ENCODE assay signal across 13 cellular contexts in genomic region chr1:109625601-109626560, GRCh38. TPM values are rescaled to one million over a fixed set of nuclear protein-coding genes. Genes with fewer than 3 reads are reported as not detected.
DNase-seq lines count a peak whose midpoint lies in the region; ATAC-seq, FAIRE-seq and TF ChIP-seq lines count a peak whose summit lies in the region.
"Had no signal": no experiment of that assay in that cellular context is flagged by ENCODE, and none has a peak within 500 bp of the region (broad histone marks: within the 10 kb centered on the region; RNA-seq: fewer than 3 reads in every experiment).

No MANE protein-coding gene starts in this region.

- no peaks in the 10 kb centered on the region for H3K27me3 ChIP-seq in H9 (ENCODE audit: insufficient read depth, low read length)
- H3K27me3 ChIP-seq in GM12878 (replicated peaks in 1 of 2; ENCODE audit: control insufficient read depth in 2 of 2, insufficient read depth in 2 of 2, low read length in 1 of 2) = no peaks in the 10 kb centered on the region
- no peaks in the 10 kb centered on the region for H3K27me3 ChIP-seq in testis
- H3K27me3 ChIP-seq: left lung had no signal

- H3K4me1 ChIP-seq in H9 (ENCODE audit: insufficient read depth, low read length) (no peaks in the 10 kb centered on the region), GM12878 (ENCODE audit: control insufficient read depth, insufficient read depth, low read length) (peaks cover 30% of the 10 kb centered on the region), testis (peaks cover 29% of the 10 kb centered on the region)

- H2BK20ac ChIP-seq in H9 (ENCODE audit: low read depth, low read length, poor library complexity, severe bottlenecking) = no peak overlapping the region

- peaks cover 42% of the 10 kb centered on the region for H3K4me1 Mint-ChIP-seq in activated CD4-positive, alpha-beta T cell treated with anti-CD3 and anti-CD28 coated beads, Interleukin-2, amount 10 ng/mL, durations not matched to agents 7 days and 5 days
- H3K4me1 Mint-ChIP-seq in H9 (peaks cover 13 to 34% of the 10 kb centered on the region in 2 experiments), nephron (peaks cover 34% of the 10 kb centered on the region)

- no peak overlapping the region for H3K18ac ChIP-seq in H9 (ENCODE audit: insufficient read length, low read depth, low read length)

- no peaks in the 10 kb centered on the region for H3K9me3 Mint-ChIP-seq in activated CD4-positive, alpha-beta T cell treated with anti-CD3 and anti-CD28 coated beads, Interleukin-2, amount 10 ng/mL, durations not matched to agents 7 days and 5 days
- H3K9me3 Mint-ChIP-seq in H9 (no peaks in the 10 kb centered on the region), nephron (no peaks in the 10 kb centered on the region)

- RAD21 ChIA-PET in GM12878 (lab: Charles Lee; ENCODE audit: unreplicated experiment) = interaction anchor here (1.3 to 2.7 kb wide), 2 partner anchors 77 to 79 kb away, joined by 5 to 15 read pairs; partner anchors contain the start of gene GNAI3

- H3K56ac ChIP-seq in H9 (ENCODE audit: insufficient read length, low read depth, low read length) = no peak overlapping the region

- in situ Hi-C loops in GM12878 (cut with MboI) = no loop called here

- H2BK12ac ChIP-seq in H9 (ENCODE audit: insufficient read length, low read depth, low read length) = no peak overlapping the region

- TF ChIP-seq CTCF in H9 (conservative IDR thresholded peaks at IDR 0.05) = no peak
- no peak for TF ChIP-seq CTCF in GM12878 (IDR thresholded peaks at IDR 0.05 in 2 of 3, conservative IDR thresholded peaks at IDR 0.05 in 1 of 3; ENCODE audit: control insufficient read depth in 2 of 3, extremely low read depth in 1 of 3, insufficient read depth in 1 of 3, low read depth in 3 of 3, low read length in 3 of 3)
- no peak for TF ChIP-seq CTCF in nephron (IDR thresholded peaks at IDR 0.05; ENCODE audit: unreplicated experiment in 3 of 3)
- TF ChIP-seq CTCF in testis (IDR thresholded peaks at IDR 0.05) = no peak

- TF ChIP-seq EP300 in GM12878 (IDR thresholded peaks at IDR 0.05; ENCODE audit: borderline replicate concordance in 1 of 2, control insufficient read depth in 1 of 2, low read depth in 2 of 2, low read length in 2 of 2) = no peak

- no peak overlapping the region for H3K14ac ChIP-seq in H9 (ENCODE audit: insufficient read depth, low read length)

- SMC1A ChIA-PET in GM12878 (lab: Charles Lee; ENCODE audit: uncharacterized antibody, unreplicated experiment) = interaction anchor here (2.3 kb wide), 1 partner anchor 77 kb away, joined by 13 read pairs; the partner anchor contains the start of gene GNAI3

- DNase-seq in activated CD4-positive, alpha-beta T cell treated with anti-CD3 and anti-CD28 coated beads, Interleukin-2, amount 10 ng/mL, durations not matched to agents 7 days and 5 days = peak; percentile 5
- DNase-seq in activated CD4-positive, alpha-beta T cell treated with anti-CD3 and anti-CD28 coated beads for 1 hour = no peak
- peak; percentile 37 for DNase-seq in H9
- DNase-seq in GM12878 (ENCODE audit: low read depth, low spot score) = no peak
- DNase-seq in NOMO-1 (lab: John Stamatoyannopoulos, UW; ENCODE audit: unreplicated experiment in 2 of 2) = no peak
- DNase-seq in CD1c-positive myeloid dendritic cell (ENCODE audit: extremely low spot score) = no peak
- DNase-seq in testis = no peak
- DNase-seq: amygdala, GM23248, left lung, NCI-H510A treated with DMSO at 0.1 percent for 48 hours, T-helper 9 cell had no signal

- POLR2A ChIA-PET in activated CD4-positive, alpha-beta T cell treated with anti-CD3 and anti-CD28 coated beads, Interleukin-2, amount 10 ng/mL, durations not matched to agents 7 days and 5 days (lab: Charles Lee) = no interaction called here
- POLR2A ChIA-PET in GM12878 (lab: Charles Lee) = interaction anchor here (2.2 kb wide), 1 partner anchor 77 kb away, joined by 14 read pairs; the partner anchor contains the start of gene GNAI3

- H3K9ac ChIP-seq in H9 (ENCODE audit: extremely low read depth, insufficient read length, low read length) (no peak overlapping the region), GM12878 (ENCODE audit: control insufficient read depth, insufficient read depth, low read length) (no peak overlapping the region)
- H3K9ac ChIP-seq: GM23248 had no signal

- no peak overlapping the region for H3K4me3 Mint-ChIP-seq in activated CD4-positive, alpha-beta T cell treated with anti-CD3 and anti-CD28 coated beads, Interleukin-2, amount 10 ng/mL, durations not matched to agents 7 days and 5 days
- H3K4me3 Mint-ChIP-seq in H9 (no peak overlapping the region), nephron (peak overlapping the region; percentile 40 to 67 (median 56))

- no peak overlapping the region for H4K8ac ChIP-seq in H9 (replicated peaks; ENCODE audit: insufficient read length, low read depth, low read length)

- H2BK15ac ChIP-seq in H9 (ENCODE audit: low read depth, low read length) = no peak overlapping the region

- peaks cover 2% of the 10 kb centered on the region for H4K20me1 ChIP-seq in H9 (ENCODE audit: control insufficient read depth, insufficient read depth, insufficient read length)
- H4K20me1 ChIP-seq in GM12878 (ENCODE audit: control insufficient read depth, insufficient read depth) = no peaks in the 10 kb centered on the region

- no peak overlapping the region for H3K4ac ChIP-seq in H9 (ENCODE audit: low read depth, low read length)

- peaks cover 3 to 20% of the 10 kb centered on the region in 2 experiments; a peak in 3 of 4 replicates for H3K36me3 ChIP-seq in GM12878 (ENCODE audit: control insufficient read depth in 2 of 2, insufficient read depth in 2 of 2, low read length in 1 of 2)
- no peaks in the 10 kb centered on the region for H3K36me3 ChIP-seq in testis (ENCODE audit: low read depth, missing control alignments)

- H3K4me3 ChIP-seq in GM12878 = no peak overlapping the region
- no peak overlapping the region for H3K4me3 ChIP-seq in testis
- H3K4me3 ChIP-seq: GM23248, left lung had no signal

- H3K79me2 ChIP-seq in H9 (ENCODE audit: insufficient read depth, low read length) (peaks cover 6% of the 10 kb centered on the region; the same call in 1 of the 2 replicates), GM12878 (ENCODE audit: control insufficient read depth, insufficient read depth, low read length) (peaks cover 39% of the 10 kb centered on the region)

- CTCF ChIA-PET in activated CD4-positive, alpha-beta T cell treated with anti-CD3 and anti-CD28 coated beads, Interleukin-2, amount 10 ng/mL, durations not matched to agents 7 days and 5 days (lab: Charles Lee) = interaction anchor here (0.6 to 10.3 kb wide), 4 partner anchors 9 to 80 kb away, joined by 3 to 67 read pairs (median 4); no protein-coding TSS in a partner anchor
- CTCF ChIA-PET in GM12878 (lab: Yijun Ruan, JAX) = interaction anchor here (1.4 to 6.3 kb wide), 5 partner anchors 10 to 403 kb away, joined by 4 to 38 read pairs (median 5); partner anchors contain the start of gene GNAI3

- H3K9me3 ChIP-seq in H9 (ENCODE audit: control insufficient read depth, low read depth, low read length) = no peaks in the 10 kb centered on the region
- no peaks in the 10 kb centered on the region for H3K9me3 ChIP-seq in GM12878 (replicated peaks; ENCODE audit: control insufficient read depth, insufficient read depth, low read length)
- H3K9me3 ChIP-seq in testis = no peaks in the 10 kb centered on the region
- H3K9me3 ChIP-seq: left lung had no signal

- no peak for FAIRE-seq in GM12878 (lab: Jason Lieb, UNC)

- no peak overlapping the region for H2AK5ac ChIP-seq in H9 (ENCODE audit: insufficient read length, low read length)

- no peak overlapping the region for H4K5ac ChIP-seq in H9 (ENCODE audit: insufficient read length, low read depth, low read length)

- H3K27ac ChIP-seq in H9 (ENCODE audit: insufficient read length, low read depth, low read length) (no peak overlapping the region), GM12878 (ENCODE audit: control insufficient read depth, insufficient read depth) (no peak overlapping the region), testis (no peak overlapping the region)
- H3K27ac ChIP-seq: GM23248, left lung had no signal

- TF ChIP-seq RAD21 in GM12878 (IDR thresholded peaks at IDR 0.05; ENCODE audit: insufficient read depth, low read depth, low read length) = no peak

- H3K27ac Mint-ChIP-seq in activated CD4-positive, alpha-beta T cell treated with anti-CD3 and anti-CD28 coated beads, Interleukin-2, amount 10 ng/mL, durations not matched to agents 7 days and 5 days = peak overlapping the region; percentile 79
- H3K27ac Mint-ChIP-seq in H9 (peak overlapping the region; percentile 65 to 87 (median 82); a peak in 5 of 7 replicates), nephron (peak overlapping the region; percentile 63 to 80 (median 69))

- no TSS peak for BruUV-seq in GM12878 (replicated peaks; lab: Mats Ljungman, UMichigan)

- no peaks in the 10 kb centered on the region for H3K27me3 Mint-ChIP-seq in activated CD4-positive, alpha-beta T cell treated with anti-CD3 and anti-CD28 coated beads, Interleukin-2, amount 10 ng/mL, durations not matched to agents 7 days and 5 days
- no peaks in the 10 kb centered on the region; the same call in 1 of the 2 replicates for H3K27me3 Mint-ChIP-seq in H9 (ENCODE audit: low read depth)
- H3K27me3 Mint-ChIP-seq in nephron (ENCODE audit: low read depth) = no peaks in the 10 kb centered on the region

- TF ChIP-seq POLR2A in GM12878 (IDR thresholded peaks at IDR 0.05; ENCODE audit: low read depth, low read length) (0 out of 2 replicates have a peak, but pooled peaks have one; percentile 8), testis (IDR thresholded peaks at IDR 0.05) (no peak)

- no CpG with 5 or more reads among the region's 32 CpGs for WGBS in H9 (ENCODE audit: extremely low coverage, insufficient read length, low lambda C conversion rate)
- WGBS in GM12878 (ENCODE audit: insufficient coverage, insufficient replicate concordance, low lambda C conversion rate, missing lambda C conversion rate) = 96% methylated on average over 32 of the region's 32 CpGs
- 74 to 76% methylated on average over 24 to 32 of the region's 32 CpGs for WGBS in testis, 2 donors

- no peak overlapping the region for H4K91ac ChIP-seq in H9 (ENCODE audit: insufficient read length, low read depth, low read length)

- peaks cover 3% of the 10 kb centered on the region for H3K23me2 ChIP-seq in H9 (ENCODE audit: insufficient read length, low read depth, low read length, poor library complexity, severe bottlenecking)

- no peak overlapping the region for H2AFZ ChIP-seq in H9 (ENCODE audit: low read length)
- H2AFZ ChIP-seq in GM12878 (ENCODE audit: control insufficient read depth, low read depth, low read length) = no peak overlapping the region
- H2AFZ ChIP-seq: GM23248 had no signal

- H2BK120ac ChIP-seq in H9 (ENCODE audit: low read depth, low read length, poor library complexity, severe bottlenecking) = no peak overlapping the region

- H3K23ac ChIP-seq in H9 (ENCODE audit: insufficient read length, low read depth, low read length) = no peak overlapping the region

- no peak overlapping the region for H2BK5ac ChIP-seq in H9 (ENCODE audit: insufficient read length, low read length)

- no peak overlapping the region for H3T11ph ChIP-seq in H9 (ENCODE audit: low read length)

- H3K36me3 Mint-ChIP-seq in activated CD4-positive, alpha-beta T cell treated with anti-CD3 and anti-CD28 coated beads, Interleukin-2, amount 10 ng/mL, durations not matched to agents 7 days and 5 days (ENCODE audit: low read depth) = peaks cover 40% of the 10 kb centered on the region
- H3K36me3 Mint-ChIP-seq in H9 (ENCODE audit: insufficient read depth in 1 of 3, low read depth in 3 of 3) = peaks cover 22 to 40% (median 34%) of the 10 kb centered on the region in 3 experiments; a peak in 6 of 7 replicates
- peaks cover 36% of the 10 kb centered on the region for H3K36me3 Mint-ChIP-seq in nephron (ENCODE audit: low read depth)

- ATAC-seq in GM12878 = no peak
- ATAC-seq: left lung had no signal

- no peak overlapping the region for H3K4me2 ChIP-seq in H9 (ENCODE audit: insufficient read depth, insufficient read length, low read length)
- no peak overlapping the region for H3K4me2 ChIP-seq in GM12878 (ENCODE audit: control insufficient read depth, insufficient read depth)

- intact Hi-C loops in GM12878 (cut with micrococcal nuclease; ENCODE audit: unreplicated experiment) = no loop called here
- intact Hi-C loops in testis (cut with DNase I; ENCODE audit: low total_unique reads) = loop anchor here (5.0 kb wide), 1 partner anchor 74 kb away; no protein-coding TSS in a partner anchor

- H3K79me1 ChIP-seq in H9 (ENCODE audit: insufficient read depth, low read depth, low read length, poor library complexity, severe bottlenecking) = no peaks in the 10 kb centered on the region

RNA-seq across cellular contexts. Expression of gene AMPD2, which starts 6.2 kb away (rescaled TPM):
- 100 to 1,000 TPM; 116 to 120 TPM for total RNA-seq in activated CD4-positive, alpha-beta T cell treated with anti-CD3 and anti-CD28 coated beads, Interleukin-2, amount 10 ng/mL, durations not matched to agents 7 days and 5 days
- 63.0 and 65.1 TPM in 2 replicates for total RNA-seq in H9 (2021)
- total RNA-seq in GM12878 (2013; cell fraction: nucleolus; rRNA removed) = 113 and 156 TPM in 2 replicates
- total RNA-seq in GM12878 (2014; rRNA removed) = 43.4 and 49.9 TPM in 2 replicates
- 19.0 and 19.5 TPM in 2 replicates for total RNA-seq in GM12878 (2014; rRNA removed; fragmentation: Illumina TruSeq; extraction: Trizol)
- total RNA-seq in GM12878 (2021) = 66.5 and 75.9 TPM in 2 replicates
- polyA plus RNA-seq in GM12878 (2011; ENCODE audit: low read depth) = 35.2 TPM
- 9.9 and 30.0 TPM in 2 replicates for polyA plus RNA-seq in GM12878 (2011; rRNA removed)
- polyA plus RNA-seq in GM12878 (2011; cell fraction: cytosol; rRNA removed) = 27.1 and 34.8 TPM in 2 replicates
- 346 and 354 TPM in 2 replicates for polyA plus RNA-seq in GM12878 (2011; cell fraction: nucleus; rRNA removed)
- 54.0 and 66.8 TPM in 2 replicates for polyA plus RNA-seq in GM12878 (2012)
- 11.8 and 30.9 TPM in 2 replicates for polyA plus RNA-seq in GM12878 (2014; fragmentation: Illumina TruSeq; extraction: Trizol)
- 1 to 10 TPM; 2.0 to 3.0 TPM for polyA plus RNA-seq in GM12878 (2014; fragmentation: Nextera tagmentation; extraction: Ambion mirVana)
- 40.9 and 44.4 TPM in 2 replicates for polyA plus RNA-seq in GM12878 (2014; rRNA removed)
- polyA plus RNA-seq in GM12878 (2016; fragmentation: Nextera tagmentation; extraction: Ambion mirVana) = 10 to 100 TPM; 31.8 to 33.1 TPM
- 29.3 and 51.2 TPM in 2 replicates for polyA minus RNA-seq in GM12878 (2011; rRNA and poly(A)+ RNA removed)
- polyA minus RNA-seq in GM12878 (2011; cell fraction: cytosol; rRNA and poly(A)+ RNA removed) = 15.6 and 17.7 TPM in 2 replicates
- 61.1 and 93.7 TPM in 2 replicates for polyA minus RNA-seq in GM12878 (2011; cell fraction: nucleus; rRNA and poly(A)+ RNA removed)
- 10 to 100 TPM; 54.4 to 54.5 TPM for total RNA-seq in testis
- polyA plus RNA-seq in testis (ENCODE audit: insufficient read depth, low read depth, low replicate concordance) = 35.0 TPM

RNA-seq across cellular contexts. Expression of gene GNAT2, which starts 6.5 kb away (rescaled TPM):
- total RNA-seq in activated CD4-positive, alpha-beta T cell treated with anti-CD3 and anti-CD28 coated beads, Interleukin-2, amount 10 ng/mL, durations not matched to agents 7 days and 5 days = not detected
- total RNA-seq in H9 (2021) = 0.20 TPM in 1 of 2 replicates, not detected in the other
- not detected in 2 replicates for total RNA-seq in GM12878 (2013; cell fraction: nucleolus; rRNA removed)
- 0.23 and 0.38 TPM in 2 replicates for total RNA-seq in GM12878 (2014; rRNA removed)
- 0.31 and 0.69 TPM in 2 replicates for total RNA-seq in GM12878 (2014; rRNA removed; fragmentation: Illumina TruSeq; extraction: Trizol)
- total RNA-seq in GM12878 (2021) = 0.85 and 0.92 TPM in 2 replicates
- polyA plus RNA-seq in GM12878 (2011; ENCODE audit: low read depth) = 0.28 TPM
- 0.30 and 0.54 TPM in 2 replicates for polyA plus RNA-seq in GM12878 (2011; rRNA removed)
- 0.23 and 0.27 TPM in 2 replicates for polyA plus RNA-seq in GM12878 (2011; cell fraction: cytosol; rRNA removed)
- polyA plus RNA-seq in GM12878 (2011; cell fraction: nucleus; rRNA removed) = 0.13 and 0.15 TPM in 2 replicates
- polyA plus RNA-seq in GM12878 (2012) = 0.31 and 0.49 TPM in 2 replicates
- polyA plus RNA-seq in GM12878 (2014; fragmentation: Illumina TruSeq; extraction: Trizol) = 0.26 and 0.59 TPM in 2 replicates
- under 1 TPM; 0.08 to 0.77 TPM for polyA plus RNA-seq in GM12878 (2014; fragmentation: Nextera tagmentation; extraction: Ambion mirVana)
- polyA plus RNA-seq in GM12878 (2014; rRNA removed) = 0.28 and 0.36 TPM in 2 replicates
- polyA plus RNA-seq in GM12878 (2016; fragmentation: Nextera tagmentation; extraction: Ambion mirVana) = 1 to 10 TPM in 1 of 2 experiments, under 1 TPM in 1; 0.46 to 1.3 TPM
- 1.1 and 1.8 TPM in 2 replicates for polyA minus RNA-seq in GM12878 (2011; rRNA and poly(A)+ RNA removed)
- polyA minus RNA-seq in GM12878 (2011; cell fraction: cytosol; rRNA and poly(A)+ RNA removed) = not detected in 2 replicates
- not detected in 2 replicates for polyA minus RNA-seq in GM12878 (2011; cell fraction: nucleus; rRNA and poly(A)+ RNA removed)
- 1 to 10 TPM; 2.8 to 3.0 TPM for total RNA-seq in testis
- polyA plus RNA-seq in testis (ENCODE audit: insufficient read depth, low read depth, low replicate concordance) = 4.1 TPM
- total RNA-seq: GM23248, left lung had no signal
- polyA plus RNA-seq: GM23248 had no signal

RNA-seq across cellular contexts. Expression of gene GSTM4, which starts 30.0 kb away (rescaled TPM):
- 10 to 100 TPM; 34.3 to 36.3 TPM for total RNA-seq in activated CD4-positive, alpha-beta T cell treated with anti-CD3 and anti-CD28 coated beads, Interleukin-2, amount 10 ng/mL, durations not matched to agents 7 days and 5 days
- total RNA-seq in H9 (2021) (22.0 and 24.6 TPM in 2 replicates), GM12878 (2014; rRNA removed) (14.3 and 15.1 TPM in 2 replicates), GM12878 (2014; rRNA removed; fragmentation: Illumina TruSeq; extraction: Trizol) (13.6 and 14.5 TPM in 2 replicates), GM12878 (2021) (20.4 and 21.4 TPM in 2 replicates), testis (10 to 100 TPM; 58.6 to 61.8 TPM)
- 48.3 and 51.3 TPM in 2 replicates for total RNA-seq in GM12878 (2013; cell fraction: nucleolus; rRNA removed)
- 16.5 TPM for polyA plus RNA-seq in GM12878 (2011; ENCODE audit: low read depth)
- polyA plus RNA-seq in GM12878 (2011; rRNA removed) (23.0 and 37.2 TPM in 2 replicates), GM12878 (2014; fragmentation: Illumina TruSeq; extraction: Trizol) (25.8 and 31.7 TPM in 2 replicates), GM12878 (2014; fragmentation: Nextera tagmentation; extraction: Ambion mirVana) (10 to 100 TPM; 16.9 to 17.0 TPM), GM12878 (2014; rRNA removed) (25.3 and 26.8 TPM in 2 replicates), GM12878 (2016; fragmentation: Nextera tagmentation; extraction: Ambion mirVana) (10 to 100 TPM; 25.6 to 27.7 TPM), testis (ENCODE audit: insufficient read depth, low read depth, low replicate concordance) (42.0 TPM)
- polyA plus RNA-seq in GM12878 (2011; cell fraction: cytosol; rRNA removed) = 34.1 and 36.8 TPM in 2 replicates
- polyA plus RNA-seq in GM12878 (2011; cell fraction: nucleus; rRNA removed) = 35.2 and 44.5 TPM in 2 replicates
- polyA plus RNA-seq in GM12878 (2012) = 17.4 and 19.3 TPM in 2 replicates
- 18.4 and 20.5 TPM in 2 replicates for polyA minus RNA-seq in GM12878 (2011; rRNA and poly(A)+ RNA removed)
- 8.7 and 11.6 TPM in 2 replicates for polyA minus RNA-seq in GM12878 (2011; cell fraction: cytosol; rRNA and poly(A)+ RNA removed)
- polyA minus RNA-seq in GM12878 (2011; cell fraction: nucleus; rRNA and poly(A)+ RNA removed) = 20.7 and 26.0 TPM in 2 replicates

RNA-seq across cellular contexts. Expression of gene GSTM2, which starts 42.0 kb away (rescaled TPM):
- total RNA-seq in activated CD4-positive, alpha-beta T cell treated with anti-CD3 and anti-CD28 coated beads, Interleukin-2, amount 10 ng/mL, durations not matched to agents 7 days and 5 days = 10 to 100 TPM; 33.4 to 33.5 TPM
- total RNA-seq in H9 (2021) (14.9 and 15.3 TPM in 2 replicates), GM12878 (2014; rRNA removed) (10.5 and 11.4 TPM in 2 replicates), GM12878 (2014; rRNA removed; fragmentation: Illumina TruSeq; extraction: Trizol) (9.9 and 13.5 TPM in 2 replicates), GM12878 (2021) (21.6 and 23.3 TPM in 2 replicates), testis (100 to 1,000 TPM in 1 of 2 donors, 10 to 100 TPM in 1; 83.2 to 131 TPM)
- 67.1 and 70.5 TPM in 2 replicates for total RNA-seq in GM12878 (2013; cell fraction: nucleolus; rRNA removed)
- polyA plus RNA-seq in GM12878 (2011; ENCODE audit: low read depth) = 68.5 TPM
- polyA plus RNA-seq in GM12878 (2011; rRNA removed) (4.8 and 8.3 TPM in 2 replicates), GM12878 (2014; fragmentation: Illumina TruSeq; extraction: Trizol) (31.8 and 32.0 TPM in 2 replicates), GM12878 (2014; fragmentation: Nextera tagmentation; extraction: Ambion mirVana) (10 to 100 TPM; 29.6 to 30.4 TPM), GM12878 (2014; rRNA removed) (28.1 and 32.3 TPM in 2 replicates), GM12878 (2016; fragmentation: Nextera tagmentation; extraction: Ambion mirVana) (10 to 100 TPM; 12.7 to 17.1 TPM), testis (ENCODE audit: insufficient read depth, low read depth, low replicate concordance) (68.0 TPM)
- 6.3 and 7.1 TPM in 2 replicates for polyA plus RNA-seq in GM12878 (2011; cell fraction: cytosol; rRNA removed)
- 46.8 and 76.5 TPM in 2 replicates for polyA plus RNA-seq in GM12878 (2011; cell fraction: nucleus; rRNA removed)
- polyA plus RNA-seq in GM12878 (2012) = 62.3 and 69.9 TPM in 2 replicates
- 3.0 and 4.2 TPM in 2 replicates for polyA minus RNA-seq in GM12878 (2011; rRNA and poly(A)+ RNA removed)
- polyA minus RNA-seq in GM12878 (2011; cell fraction: cytosol; rRNA and poly(A)+ RNA removed) = 1.1 TPM in 1 of 2 replicates, not detected in the other
- polyA minus RNA-seq in GM12878 (2011; cell fraction: nucleus; rRNA and poly(A)+ RNA removed) = 5.8 and 6.2 TPM in 2 replicates

Comparison
In these comparisons a context has a peak if more than half of its experiments do, and no peak if none do; other contexts are left out.
1. DNase-seq: peak in activated CD4-positive, alpha-beta T cell treated with anti-CD3 and anti-CD28 coated beads, Interleukin-2, amount 10 ng/mL, durations not matched to agents 7 days and 5 days (single experiment) and H9 (single experiment); none in activated CD4-positive, alpha-beta T cell treated with anti-CD3 and anti-CD28 coated beads for 1 hour (single experiment), GM12878 (single experiment), NOMO-1 (0 of 2), CD1c-positive myeloid dendritic cell (single experiment) and testis (single experiment).
2. H3K4me3 Mint-ChIP-seq: peak in nephron (3 of 3); none in activated CD4-positive, alpha-beta T cell treated with anti-CD3 and anti-CD28 coated beads, Interleukin-2, amount 10 ng/mL, durations not matched to agents 7 days and 5 days (single experiment) and H9 (0 of 2).
3. Peak in every context shown above with its lines, with median percentiles within 50 percentile points of each other: H3K27ac Mint-ChIP-seq.